Comparison of ENCODE assay signal across 21 cellular contexts in genomic region chr3:174536319-174536718, GRCh38.
A peak's percentile ranks its signal among the peaks of the same experiment; 100 is the strongest.
DNase-seq lines count a peak whose midpoint lies in the region; ATAC-seq and TF ChIP-seq lines count a peak whose summit lies in the region.
"Had no signal": no experiment of that assay in that cellular context is flagged by ENCODE, and none has a peak within 500 bp of the region (broad histone marks: within the 10 kb centered on the region; RNA-seq: fewer than 3 reads in every experiment).

No MANE protein-coding gene starts in this region.

- H3K79me2 ChIP-seq in neural progenitor cell (ENCODE audit: low read depth) = no peaks in the 10 kb centered on the region

- DNase-seq in NCI-H1092 treated with DMSO at 0.1 percent for 48 hours (lab: John Stamatoyannopoulos, UW) = peak; percentile 10
- no peak for DNase-seq in NCI-H1092 (lab: John Stamatoyannopoulos, UW)
- DNase-seq in NCI-H2081 (lab: John Stamatoyannopoulos, UW) = peak; percentile 48 to 89
- DNase-seq in NCI-H748 treated with DMSO at 0.1 percent for 48 hours (lab: John Stamatoyannopoulos, UW) = peak; percentile 41
- DNase-seq in neural progenitor cell (ENCODE audit: low spot score) = peak; percentile 11
- DNase-seq in NCI-H2107 (lab: John Stamatoyannopoulos, UW) = no peak
- no peak for DNase-seq in C1 segment of cervical spinal cord (lab: John Stamatoyannopoulos, UW)
- DNase-seq: 8988T; AML-193; Calu3; CD4-positive, alpha-beta T cell; DMS 273 treated with DMSO at 0.1 percent for 48 hours; DMS79 treated with DMSO at 0.1 percent for 48 hours; GF-D8; GOT3; HFFc6; IMR-90; KBM-7 had no signal

- no peak overlapping the region for H3K4me3 ChIP-seq in neural progenitor cell
- H3K4me3 ChIP-seq: BLaER1, HAP-1 had no signal

- peaks cover 39% of the 10 kb centered on the region for H3F3A ChIP-seq in neural progenitor cell (ENCODE audit: low read depth)

- peak; percentile 22 for TF ChIP-seq CTCF in neural progenitor cell (IDR thresholded peaks at IDR 0.05)

- no peaks in the 10 kb centered on the region for H3K27me3 Mint-ChIP-seq in neural progenitor cell (ENCODE audit: insufficient read depth, low read depth)
- H3K27me3 Mint-ChIP-seq: CD4-positive, alpha-beta T cell had no signal

- H3K4me1 ChIP-seq in neural progenitor cell = peaks cover 56% of the 10 kb centered on the region

- no peaks in the 10 kb centered on the region for H4K20me1 ChIP-seq in neural progenitor cell (ENCODE audit: low read depth)
- H4K20me1 ChIP-seq: BLaER1 had no signal

- H3K9ac ChIP-seq in neural progenitor cell = no peak overlapping the region
- H3K9ac ChIP-seq: BLaER1 had no signal

- H3K4me2 ChIP-seq in neural progenitor cell = no peak overlapping the region
- H3K4me2 ChIP-seq: BLaER1 had no signal

- no peak for ATAC-seq in GM19463 (IDR thresholded peaks at IDR 0.05; ENCODE audit: unreplicated experiment)

- H3K9me3 ChIP-seq in neural progenitor cell (ENCODE audit: low read depth) = no peaks in the 10 kb centered on the region
- H3K9me3 ChIP-seq: BLaER1, HAP-1 had no signal

- H3K27ac ChIP-seq in neural progenitor cell = peak overlapping the region; percentile 0
- H3K27ac ChIP-seq: BLaER1 had no signal

- no peaks in the 10 kb centered on the region for H3K36me3 ChIP-seq in neural progenitor cell
- H3K36me3 ChIP-seq: BLaER1, HAP-1 had no signal

- no peak overlapping the region for H3K4me3 Mint-ChIP-seq in neural progenitor cell
- H3K4me3 Mint-ChIP-seq: CD4-positive, alpha-beta T cell; HFFc6 had no signal

- no peaks in the 10 kb centered on the region for H3K36me3 Mint-ChIP-seq in neural progenitor cell

- H3K4me1 Mint-ChIP-seq in neural progenitor cell = peaks cover 26% of the 10 kb centered on the region

- H3K9me3 Mint-ChIP-seq in neural progenitor cell = no peaks in the 10 kb centered on the region
- H3K9me3 Mint-ChIP-seq: CD4-positive, alpha-beta T cell; HFFc6 had no signal

- H3K27ac Mint-ChIP-seq in neural progenitor cell = no peak overlapping the region
- H3K27ac Mint-ChIP-seq: CD4-positive, alpha-beta T cell; HFFc6 had no signal

- H2AFZ ChIP-seq in neural progenitor cell (replicated peaks) = no peak overlapping the region

- H3K27me3 ChIP-seq in neural progenitor cell = no peaks in the 10 kb centered on the region
- H3K27me3 ChIP-seq: BLaER1 had no signal

Comparison
In these comparisons a context has a peak if more than half of its experiments do, and no peak if none do; other contexts are left out.
1. DNase-seq: peak in NCI-H1092 treated with DMSO at 0.1 percent for 48 hours (single experiment), NCI-H2081 (2 of 2), NCI-H748 treated with DMSO at 0.1 percent for 48 hours (single experiment) and neural progenitor cell (single experiment); none in NCI-H1092 (single experiment), NCI-H2107 (single experiment) and C1 segment of cervical spinal cord (0 of 14).